ENCODE assay signal across 9 cellular contexts in the genomic region with DNA sequence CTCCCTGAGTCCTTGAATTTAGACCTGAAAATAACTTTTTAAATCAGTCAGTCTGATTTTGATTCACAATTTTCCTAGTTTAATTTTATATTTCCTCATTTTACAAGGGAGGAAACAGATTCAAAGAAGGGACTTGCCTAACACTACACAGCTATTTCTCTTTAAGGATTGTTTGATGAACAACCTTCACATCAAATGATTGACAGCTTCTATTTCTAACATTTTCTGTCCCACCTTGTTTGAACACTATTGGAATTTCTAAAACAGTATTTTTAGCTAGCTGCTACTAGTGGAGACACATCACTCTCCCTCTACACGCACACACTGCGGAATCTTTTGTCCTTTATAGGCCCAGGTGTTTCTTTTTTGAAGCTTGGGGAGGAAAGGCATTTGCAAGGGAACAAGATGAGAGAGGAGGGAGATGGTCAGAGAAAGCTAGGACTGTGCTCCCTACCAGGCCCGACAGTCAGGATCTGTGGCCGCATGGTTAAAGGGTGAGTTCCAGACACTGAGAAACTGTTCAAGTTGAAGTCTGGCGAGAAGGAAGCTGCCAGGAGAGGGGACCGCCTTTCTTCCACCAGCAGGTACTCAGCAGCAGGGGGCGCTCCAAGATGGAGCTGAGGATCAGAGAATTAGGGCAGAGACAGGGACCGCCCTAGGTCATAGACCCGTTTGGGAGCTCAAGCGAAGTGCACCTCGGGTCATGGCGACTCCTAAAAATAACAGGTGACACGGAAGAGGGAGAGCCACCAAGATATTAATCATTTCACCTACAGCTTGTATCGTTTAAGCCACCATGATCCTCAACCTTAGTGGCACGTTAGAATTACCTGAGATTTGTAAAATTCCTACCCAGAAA. TPM values are rescaled to one million over a fixed set of nuclear protein-coding genes. Genes with fewer than 3 reads are reported as not detected.
DNase-seq lines count a peak whose midpoint lies in the region; ATAC-seq, FAIRE-seq and TF ChIP-seq lines count a peak whose summit lies in the region.
"Had no signal": no experiment of that assay in that cellular context is flagged by ENCODE, and none has a peak within 500 bp of the region (broad histone marks: within the 10 kb centered on the region; RNA-seq: fewer than 3 reads in every experiment).

No MANE protein-coding gene starts in this region.

- H3K27ac ChIP-seq in A549, result peak overlapping the region; percentile 57 to 69
- no peak overlapping the region for H3K27ac ChIP-seq in PC-3 (ENCODE audit: low read length)
- no peak overlapping the region for H3K27ac ChIP-seq in right cardiac atrium (ENCODE audit: low read length)
- H3K27ac ChIP-seq: ovary had no signal

- 27% methylated on average over 15 of the region's 15 CpGs for WGBS in A549 (ENCODE audit: missing lambda C conversion rate)
- WGBS in right cardiac atrium, result 36% methylated on average over 15 of the region's 15 CpGs

- POLR2A ChIA-PET in A549 (lab: Yijun Ruan, JAX), result interaction anchor here (0.6 to 1.1 kb wide), 6 partner anchors 14 to 544 kb away, joined by 3 to 6 read pairs (median 6); partner anchors contain the start of genes DNAJC12, HNRNPH3 and SIRT1
- POLR2A ChIA-PET in PC-3 (lab: Charles Lee; ENCODE audit: unreplicated experiment), result interaction anchor here (0.5 to 0.7 kb wide), 3 partner anchors 97 to 126 kb away, joined by 3 to 6 read pairs (median 3); no protein-coding TSS in a partner anchor

- no peaks in the 10 kb centered on the region for H3K79me2 ChIP-seq in PC-3 (ENCODE audit: low read length)

- CTCF ChIA-PET in A549 (lab: Yijun Ruan, JAX), result interaction anchor here (0.6 to 3.8 kb wide), 56 partner anchors 10 to 692 kb away, joined by 3 to 49 read pairs (median 5); partner anchors contain the start of genes DNAJC12 and SIRT1
- CTCF ChIA-PET in PC-3 (lab: Charles Lee), result interaction anchor here (0.6 to 1.9 kb wide), 18 partner anchors 8 to 415 kb away, joined by 3 to 21 read pairs (median 4); partner anchors contain the start of genes DNAJC12 and SIRT1

- intact Hi-C loops in PC-3 (cut with micrococcal nuclease) (loop anchor here (1.0 kb wide), 4 partner anchors 30 to 96 kb away; partner anchors contain the start of genes DNAJC12 and SIRT1), right cardiac atrium (cut with DNase I) (loop anchor here in 1 of 4 donors (10.0 kb wide), 1 partner anchor 93 kb away; the partner anchor contains the start of gene CTNNA3)

- H2AFZ ChIP-seq in PC-3 (ENCODE audit: low read length), result peak overlapping the region; percentile 56

- H3K4me3 ChIP-seq in A549, result no peak overlapping the region
- no peak overlapping the region for H3K4me3 ChIP-seq in PC-3 (ENCODE audit: low read length)
- H3K4me3 ChIP-seq in right cardiac atrium (ENCODE audit: low read length), result no peak overlapping the region
- H3K4me3 ChIP-seq: ovary had no signal

- H3K4me2 ChIP-seq in A549 (peak overlapping the region; percentile 69), PC-3 (ENCODE audit: low read length) (peak overlapping the region; percentile 43)

- DNase-seq in A549 (ENCODE audit: low read depth in 1 of 2, low spot score in 1 of 2) (peak; percentile 77), PC-3 (peak; percentile 94), right cardiac atrium (peak; percentile 34 to 80 (median 74)), NCI-H2081 (lab: John Stamatoyannopoulos, UW) (no peak)
- DNase-seq in activated T-helper 1 cell treated with anti-CD3 and anti-CD28 coated beads, Interleukin-2, amount 50 U/mL, for 16 hours (ENCODE audit: low read depth in 1 of 2, low spot score in 1 of 2), result peak; percentile 41 to 60
- peak; percentile 80 for DNase-seq in stimulated activated CD4-positive, alpha-beta T cell treated with anti-CD3 and anti-CD28 coated beads, Interleukin-4, amount 100 ng/mL, for 24 hours

- peak; percentile 81 for TF ChIP-seq CTCF in A549 (IDR thresholded peaks at IDR 0.05)
- peak; percentile 99 for TF ChIP-seq CTCF in PC-3 (conservative IDR thresholded peaks at IDR 0.05; ENCODE audit: low read depth, low read length)

- H3K36me3 ChIP-seq in PC-3 (ENCODE audit: low read depth, low read length), result no peaks in the 10 kb centered on the region
- H3K36me3 ChIP-seq: ovary had no signal

- peak; percentile 91 to 95 for ATAC-seq in A549
- ATAC-seq in GM18520 (IDR thresholded peaks at IDR 0.05; ENCODE audit: unreplicated experiment), result peak; percentile 37
- ATAC-seq in HG03066 (IDR thresholded peaks at IDR 0.05; ENCODE audit: low read depth, unreplicated experiment), result peak; percentile 64
- peak; percentile 89 for ATAC-seq in PC-3
- ATAC-seq in right cardiac atrium, result peak; percentile 47 to 57

- no peaks in the 10 kb centered on the region for H3K27me3 ChIP-seq in PC-3 (ENCODE audit: low read length)
- no peaks in the 10 kb centered on the region for H3K27me3 ChIP-seq in right cardiac atrium (ENCODE audit: control insufficient read depth, insufficient read depth)
- H3K27me3 ChIP-seq: ovary had no signal

- peaks cover 32% of the 10 kb centered on the region for H3K4me1 ChIP-seq in A549
- H3K4me1 ChIP-seq in PC-3 (ENCODE audit: insufficient read depth, low read length), result peaks cover 8% of the 10 kb centered on the region; the same call in 1 of the 2 replicates
- H3K4me1 ChIP-seq in right cardiac atrium (ENCODE audit: control insufficient read depth, insufficient read depth, low read length), result no peaks in the 10 kb centered on the region

- TF ChIP-seq POLR2A in A549 (IDR thresholded peaks at IDR 0.05; ENCODE audit: low read length), result no peak

- H3K9me3 ChIP-seq in A549, result no peaks in the 10 kb centered on the region
- H3K9me3 ChIP-seq in PC-3 (ENCODE audit: low read length), result no peaks in the 10 kb centered on the region
- no peaks in the 10 kb centered on the region for H3K9me3 ChIP-seq in right cardiac atrium (ENCODE audit: control insufficient read depth, low read length)
- H3K9me3 ChIP-seq: ovary had no signal

- TF ChIP-seq RAD21 in A549 (conservative IDR thresholded peaks at IDR 0.05 in 1 of 2, IDR thresholded peaks at IDR 0.05 in 1 of 2), result peak; percentile 86 to 93

- no peak for FAIRE-seq in A549 (lab: Jason Lieb, UNC)

- H4K20me1 ChIP-seq in PC-3 (ENCODE audit: low read length), result no peaks in the 10 kb centered on the region

- H3K9ac ChIP-seq in PC-3 (ENCODE audit: low read length), result peak overlapping the region; percentile 14

- TF ChIP-seq EP300 in A549 (IDR thresholded peaks at IDR 0.05), result no peak

- no TSS peak for BruUV-seq in PC-3 (replicated peaks; lab: Mats Ljungman, UMichigan)

- no peaks in the 10 kb centered on the region for H3F3A ChIP-seq in PC-3 (ENCODE audit: low read length, unreplicated experiment)

- H3K9me2 ChIP-seq in PC-3 (replicated peaks; ENCODE audit: low read length), result no peaks in the 10 kb centered on the region

TF ChIP-seq in A549, 52 proteins besides CTCF, POLR2A, EP300 and RAD21:
- TF ChIP-seq SMC3 (IDR thresholded peaks at IDR 0.05), result peak; percentile 86
- TF ChIP-seq KDM5A (IDR thresholded peaks at IDR 0.05), result no peak

RNA-seq across cellular contexts. Expression of gene DNAJC12, which starts 49.7 kb away (rescaled TPM):
- polyA plus RNA-seq in A549 (2011; rRNA removed) (80.0 and 87.9 TPM in 2 replicates), A549 (2017; fragmentation: RNase III; extraction: RNeasy Plus Mini Kit Qiagen cat#74134 plus additional on column Dnase treatment) (13.1 to 19.8 TPM (median 19.1 TPM) in 3 replicates), right cardiac atrium (5.8 TPM)
- 15.4 and 15.5 TPM in 2 replicates for polyA plus RNA-seq in A549 (2012; cell fraction: cytosol; rRNA removed)
- polyA plus RNA-seq in A549 (2012; cell fraction: nucleus; rRNA removed), result 3.5 and 7.5 TPM in 2 replicates
- polyA minus RNA-seq in A549 (2011; rRNA and poly(A)+ RNA removed), result 5.2 and 5.8 TPM in 2 replicates
- total RNA-seq in PC-3 (2014; rRNA removed) (14.2 and 15.5 TPM in 2 replicates), right cardiac atrium (1 to 10 TPM; 3.3 to 4.2 (median 3.6) TPM)

Comparison
In these comparisons a context has a peak if more than half of its experiments do, and no peak if none do; other contexts are left out.
1. ATAC-seq: peak in every context shown above with its lines; median percentile 93 in A549; 89 in PC-3; 64 in HG03066; 52 in right cardiac atrium; 37 in GM18520.
2. DNase-seq: peak in A549 (2 of 2), PC-3 (single experiment), activated T-helper 1 cell treated with anti-CD3 and anti-CD28 coated beads, Interleukin-2, amount 50 U/mL, for 16 hours (2 of 2), right cardiac atrium (3 of 3) and stimulated activated CD4-positive, alpha-beta T cell treated with anti-CD3 and anti-CD28 coated beads, Interleukin-4, amount 100 ng/mL, for 24 hours (single experiment); none in NCI-H2081 (0 of 2).
3. H3K27ac ChIP-seq: peak in A549 (2 of 2); none in PC-3 (single experiment) and right cardiac atrium (single experiment).